ENCODE assay signal across 27 cellular contexts in the genomic region with DNA sequence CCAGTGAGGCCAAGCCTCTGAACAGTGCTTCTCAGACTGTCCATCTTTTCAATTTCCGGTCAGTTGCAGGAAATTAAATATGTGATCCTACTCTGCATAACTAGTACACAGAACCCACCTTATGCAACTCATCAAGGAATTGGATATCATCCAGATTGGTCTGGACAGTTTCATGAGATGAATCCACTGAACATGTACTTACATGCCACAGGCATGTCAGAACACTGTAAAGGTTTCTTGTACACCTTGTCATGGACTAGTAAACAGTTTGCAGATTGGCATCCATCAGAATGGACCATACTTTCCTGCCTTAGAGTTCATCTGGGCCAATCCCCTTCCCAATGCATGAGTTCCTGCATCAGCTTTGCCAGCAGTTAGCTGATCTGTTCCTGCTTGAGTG.
"Had no signal": no experiment of that assay in that cellular context is flagged by ENCODE, and none has a peak within 500 bp of the region (broad histone marks: within the 10 kb centered on the region; RNA-seq: fewer than 3 reads in every experiment).

No MANE protein-coding gene starts in this region.

- H3K36me3 ChIP-seq: cardiac muscle cell, colonic mucosa, esophagus squamous epithelium, left ventricle myocardium inferior, right atrium auricular region, thyroid gland, upper lobe of right lung had no signal

- DNase-seq: activated CD4-positive, alpha-beta T cell treated with anti-CD3 and anti-CD28 coated beads for 1 hour; activated CD4-positive, alpha-beta T cell treated with anti-CD3 and anti-CD28 coated beads, Interleukin-2, amount 10 ng/mL, durations not matched to agents 7 days and 5 days; activated CD8-positive, alpha-beta memory T cell treated with anti-CD3 and anti-CD28 coated beads, Interleukin-2, amount 10 ng/mL, durations not matched to agents 7 days and 5 days; activated CD8-positive, alpha-beta T cell treated with anti-CD3 and anti-CD28 coated beads, Interleukin-2, amount 10 ng/mL, durations not matched to agents 7 days and 5 days; activated naive CD4-positive, alpha-beta T cell; activated T-cell treated with anti-CD3 and anti-CD28 coated beads for 4 hours; activated T-cell treated with anti-CD3 and anti-CD28 coated beads, Interleukin-2, amount 50 U/mL, for 72 hours; cerebellar nuclear complex; colonic mucosa; dorsolateral prefrontal cortex; effector memory CD8-positive, alpha-beta T cell; esophagus squamous epithelium; left ventricle myocardium inferior; mucosa of descending colon; stimulated activated CD4-positive, alpha-beta T cell treated with anti-CD3 and anti-CD28 coated beads, Interleukin-15, amount 100 ng/mL, for 24 hours; stimulated activated CD4-positive, alpha-beta T cell treated with anti-CD3 and anti-CD28 coated beads, Interleukin-2, amount 100 ng/mL, for 24 hours; stimulated activated naive B cell treated with anti-CD40 and anti-IgM and Interleukin-4, amounts not matched to agents 10 μg/mL and 1 μg/mL and 100 μg/mL, for 72 hours; stomach; T-helper 9 cell; thyroid gland; upper lobe of right lung had no signal

- H3K27ac ChIP-seq: cardiac muscle cell, colonic mucosa, esophagus squamous epithelium, left ventricle myocardium inferior, right atrium auricular region, stomach, thyroid gland, upper lobe of right lung had no signal

- H3K9me3 ChIP-seq: colonic mucosa, esophagus squamous epithelium, left ventricle myocardium inferior, mucosa of descending colon, right atrium auricular region, stomach, thyroid gland, upper lobe of right lung had no signal

- H3K27me3 ChIP-seq: cardiac muscle cell, colonic mucosa, dorsolateral prefrontal cortex, esophagus squamous epithelium, right atrium auricular region, stomach, thyroid gland, upper lobe of right lung had no signal

- H3K4me3 ChIP-seq: cardiac muscle cell, colonic mucosa, dorsolateral prefrontal cortex, esophagus squamous epithelium, left ventricle myocardium inferior, lung, mucosa of descending colon, right atrium auricular region, stomach, thyroid gland, upper lobe of right lung had no signal

- H3K4me1 ChIP-seq: colonic mucosa, upper lobe of right lung had no signal

- ATAC-seq: activated CD8-positive, alpha-beta memory T cell treated with anti-CD3 and anti-CD28 coated beads, Interleukin-2, amount 10 ng/mL, durations not matched to agents 7 days and 5 days; activated CD8-positive, alpha-beta T cell treated with anti-CD3 and anti-CD28 coated beads, Interleukin-2, amount 10 ng/mL, durations not matched to agents 7 days and 5 days; activated naive CD4-positive, alpha-beta T cell treated with anti-CD3 and anti-CD28 coated beads, Interleukin-2, amount 50 U/mL, for 72 hours; activated T-cell treated with anti-CD3 and anti-CD28 coated beads, Interleukin-2, amount 50 U/mL, for 72 hours; effector memory CD8-positive, alpha-beta T cell; mucosa of descending colon; natural killer cell treated with Interleukin-12 subunit alpha and Interleukin-12 subunit beta and Interleukin-15 and Interleukin-18, amount 100 ng/mL, for 72 hours; stimulated activated naive B cell treated with anti-CD40 and anti-IgM and Interleukin-4, amounts not matched to agents 10 μg/mL and 1 μg/mL and 100 μg/mL, for 72 hours; upper lobe of right lung; WTC11 had no signal
